8 cellular contexts compared by ENCODE assay signal in genomic region chr18:623760-624620, GRCh38. TPM values are rescaled to one million over a fixed set of nuclear protein-coding genes. Genes with fewer than 3 reads are reported as not detected.
DNase-seq lines count a peak whose midpoint lies in the region; ATAC-seq and TF ChIP-seq lines count a peak whose summit lies in the region.

No MANE protein-coding gene starts in this region.

- peak; percentile 54 for TF ChIP-seq CTCF in GM12864 (IDR thresholded peaks at IDR 0.05; ENCODE audit: low read depth, low read length, missing control alignments)
- TF ChIP-seq CTCF in epithelial cell of esophagus (IDR thresholded peaks at IDR 0.05; ENCODE audit: insufficient read depth, low read depth, low read length, missing control alignments) = peak; percentile 74

- peaks cover 36% of the 10 kb centered on the region for H3K27me3 Mint-ChIP-seq in activated CD8-positive, alpha-beta memory T cell treated with anti-CD3 and anti-CD28 coated beads, Interleukin-2, amount 10 ng/mL, durations not matched to agents 7 days and 5 days
- peaks cover 6 to 18% (median 7%) of the 10 kb centered on the region in 3 donors for H3K27me3 Mint-ChIP-seq in naive B cell

- CTCF ChIA-PET in activated CD8-positive, alpha-beta memory T cell treated with anti-CD3 and anti-CD28 coated beads, Interleukin-2, amount 10 ng/mL, durations not matched to agents 7 days and 5 days (lab: Charles Lee) = interaction anchor here (0.6 to 6.9 kb wide), 28 partner anchors 8 to 327 kb away, joined by 3 to 79 read pairs (median 4); partner anchors contain the start of genes ENOSF1 and TYMS

- no peaks in the 10 kb centered on the region for H3K4me1 Mint-ChIP-seq in activated CD8-positive, alpha-beta memory T cell treated with anti-CD3 and anti-CD28 coated beads, Interleukin-2, amount 10 ng/mL, durations not matched to agents 7 days and 5 days
- no peaks in the 10 kb centered on the region for H3K4me1 Mint-ChIP-seq in naive B cell
- H3K4me1 Mint-ChIP-seq in stimulated activated effector memory CD8-positive, alpha-beta T cell treated with anti-CD3 and anti-CD28 coated beads, Interleukin-12 subunit alpha, Interleukin-12 subunit beta, amount 100 ng/mL, for 72 hours = no peaks in the 10 kb centered on the region

- ATAC-seq in HG03378 (IDR thresholded peaks at IDR 0.05; ENCODE audit: unreplicated experiment) = peak; percentile 63
- peak; percentile 83 for ATAC-seq in activated CD8-positive, alpha-beta memory T cell treated with anti-CD3 and anti-CD28 coated beads, Interleukin-2, amount 10 ng/mL, durations not matched to agents 7 days and 5 days
- no peak for ATAC-seq in naive B cell (ENCODE audit: low read depth in 2 of 2)
- peak; percentile 85 for ATAC-seq in stimulated activated effector memory CD8-positive, alpha-beta T cell treated with anti-CD3 and anti-CD28 coated beads, Interleukin-12 subunit alpha, Interleukin-12 subunit beta, amount 100 ng/mL, for 72 hours
- no peak for ATAC-seq in GM18520 (IDR thresholded peaks at IDR 0.05; ENCODE audit: unreplicated experiment)

- H3K27ac Mint-ChIP-seq in activated CD8-positive, alpha-beta memory T cell treated with anti-CD3 and anti-CD28 coated beads, Interleukin-2, amount 10 ng/mL, durations not matched to agents 7 days and 5 days = no peak overlapping the region
- H3K27ac Mint-ChIP-seq in naive B cell = no peak overlapping the region
- H3K27ac Mint-ChIP-seq in stimulated activated effector memory CD8-positive, alpha-beta T cell treated with anti-CD3 and anti-CD28 coated beads, Interleukin-12 subunit alpha, Interleukin-12 subunit beta, amount 100 ng/mL, for 72 hours = no peak overlapping the region

- H3K9me3 Mint-ChIP-seq in activated CD8-positive, alpha-beta memory T cell treated with anti-CD3 and anti-CD28 coated beads, Interleukin-2, amount 10 ng/mL, durations not matched to agents 7 days and 5 days (ENCODE audit: low read depth) = no peaks in the 10 kb centered on the region
- no peaks in the 10 kb centered on the region for H3K9me3 Mint-ChIP-seq in naive B cell
- no peaks in the 10 kb centered on the region for H3K9me3 Mint-ChIP-seq in stimulated activated effector memory CD8-positive, alpha-beta T cell treated with anti-CD3 and anti-CD28 coated beads, Interleukin-12 subunit alpha, Interleukin-12 subunit beta, amount 100 ng/mL, for 72 hours

- DNase-seq in GM12864 (ENCODE audit: low read depth) (peak; percentile 27), NOMO-1 treated with DMSO at 0.1 percent for 48 hours (lab: John Stamatoyannopoulos, UW; ENCODE audit: unreplicated experiment) (peak; percentile 45), epithelial cell of esophagus (ENCODE audit: low read depth) (peak; percentile 84), naive B cell (peak; percentile 9)
- DNase-seq in activated CD8-positive, alpha-beta memory T cell treated with anti-CD3 and anti-CD28 coated beads, Interleukin-2, amount 10 ng/mL, durations not matched to agents 7 days and 5 days = peak; percentile 75
- DNase-seq in stimulated activated effector memory CD8-positive, alpha-beta T cell treated with anti-CD3 and anti-CD28 coated beads, Interleukin-12 subunit alpha, Interleukin-12 subunit beta, amount 100 ng/mL, for 72 hours (ENCODE audit: low spot score in 2 of 2) = peak; percentile 42 to 70

- H3K36me3 Mint-ChIP-seq in activated CD8-positive, alpha-beta memory T cell treated with anti-CD3 and anti-CD28 coated beads, Interleukin-2, amount 10 ng/mL, durations not matched to agents 7 days and 5 days = no peaks in the 10 kb centered on the region
- H3K36me3 Mint-ChIP-seq in naive B cell = no peaks in the 10 kb centered on the region
- no peaks in the 10 kb centered on the region for H3K36me3 Mint-ChIP-seq in stimulated activated effector memory CD8-positive, alpha-beta T cell treated with anti-CD3 and anti-CD28 coated beads, Interleukin-12 subunit alpha, Interleukin-12 subunit beta, amount 100 ng/mL, for 72 hours

- H3K4me3 ChIP-seq in GM12864 (ENCODE audit: low read depth, low read length) = no peak overlapping the region
- H3K4me3 ChIP-seq in epithelial cell of esophagus (ENCODE audit: low read length) = no peak overlapping the region

- no peak overlapping the region for H3K4me3 Mint-ChIP-seq in activated CD8-positive, alpha-beta memory T cell treated with anti-CD3 and anti-CD28 coated beads, Interleukin-2, amount 10 ng/mL, durations not matched to agents 7 days and 5 days
- no peak overlapping the region for H3K4me3 Mint-ChIP-seq in naive B cell
- no peak overlapping the region for H3K4me3 Mint-ChIP-seq in stimulated activated effector memory CD8-positive, alpha-beta T cell treated with anti-CD3 and anti-CD28 coated beads, Interleukin-12 subunit alpha, Interleukin-12 subunit beta, amount 100 ng/mL, for 72 hours

RNA-seq across cellular contexts. Expression of gene CLUL1, which starts 27.2 kb away (rescaled TPM):
- not detected for total RNA-seq in activated CD8-positive, alpha-beta memory T cell treated with anti-CD3 and anti-CD28 coated beads, Interleukin-2, amount 10 ng/mL, durations not matched to agents 7 days and 5 days
- not detected for polyA plus RNA-seq in naive B cell (ENCODE audit: low read depth in 6 of 6)

RNA-seq across cellular contexts. Expression of gene TYMS, which starts 33.5 kb away (rescaled TPM):
- total RNA-seq in activated CD8-positive, alpha-beta memory T cell treated with anti-CD3 and anti-CD28 coated beads, Interleukin-2, amount 10 ng/mL, durations not matched to agents 7 days and 5 days = 100 to 1,000 TPM; 369 TPM
- polyA plus RNA-seq in naive B cell (ENCODE audit: low read depth in 6 of 6) = 1 to 10 TPM in 1 of 6 donors, not detected in 5; 1.0 TPM

RNA-seq across cellular contexts. Expression of gene CETN1, which starts 43.8 kb away (rescaled TPM):
- not detected for total RNA-seq in activated CD8-positive, alpha-beta memory T cell treated with anti-CD3 and anti-CD28 coated beads, Interleukin-2, amount 10 ng/mL, durations not matched to agents 7 days and 5 days
- not detected for polyA plus RNA-seq in naive B cell (ENCODE audit: low read depth in 6 of 6)

Comparison
In these comparisons a context has a peak if more than half of its experiments do, and no peak if none do; other contexts are left out.
1. DNase-seq: peak in every context shown above with its lines; median percentile 84 in epithelial cell of esophagus; 75 in activated CD8-positive, alpha-beta memory T cell treated with anti-CD3 and anti-CD28 coated beads, Interleukin-2, amount 10 ng/mL, durations not matched to agents 7 days and 5 days; 56 in stimulated activated effector memory CD8-positive, alpha-beta T cell treated with anti-CD3 and anti-CD28 coated beads, Interleukin-12 subunit alpha, Interleukin-12 subunit beta, amount 100 ng/mL, for 72 hours; 45 in NOMO-1 treated with DMSO at 0.1 percent for 48 hours; 27 in GM12864; 9 in naive B cell.
2. ATAC-seq: peak in HG03378 (single experiment), activated CD8-positive, alpha-beta memory T cell treated with anti-CD3 and anti-CD28 coated beads, Interleukin-2, amount 10 ng/mL, durations not matched to agents 7 days and 5 days (single experiment) and stimulated activated effector memory CD8-positive, alpha-beta T cell treated with anti-CD3 and anti-CD28 coated beads, Interleukin-12 subunit alpha, Interleukin-12 subunit beta, amount 100 ng/mL, for 72 hours (single experiment); none in naive B cell (0 of 2) and GM18520 (single experiment).